ENCODE assay signal across 8 cellular contexts in the genomic region with DNA sequence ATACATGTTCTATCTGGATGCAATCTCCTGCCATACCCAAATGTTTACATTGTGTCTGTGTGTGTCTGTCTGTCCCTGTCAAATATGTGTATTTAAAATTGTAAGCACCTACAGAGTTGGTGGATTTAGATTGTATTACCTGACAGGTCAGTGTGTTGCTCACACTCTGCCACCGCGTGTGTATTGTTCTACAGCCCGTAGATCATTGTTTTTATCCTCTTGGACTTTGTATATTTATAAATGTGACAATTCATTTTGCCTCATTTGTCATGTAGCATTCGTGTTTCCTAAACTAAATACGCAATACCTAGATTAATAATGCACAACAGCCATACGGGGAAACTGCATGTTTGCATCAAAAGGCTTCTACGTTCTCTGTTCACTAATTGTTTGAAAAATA. TPM values are rescaled to one million over a fixed set of nuclear protein-coding genes. Genes with fewer than 3 reads are reported as not detected.
DNase-seq lines count a peak whose midpoint lies in the region; ATAC-seq and TF ChIP-seq lines count a peak whose summit lies in the region.

No MANE protein-coding gene starts in this region.

- H3K4me3 ChIP-seq in HAP-1 (peak overlapping the region; percentile 69), iPS-11a (ENCODE audit: low read depth, low read length) (peak overlapping the region; percentile 90)

- DNase-seq in HAP-1 (ENCODE audit: low spot score in 2 of 2) (no peak), WTC11 (ENCODE audit: low spot score) (no peak), NCI-H82 treated with DMSO at 0.1 percent for 48 hours (lab: John Stamatoyannopoulos, UW; ENCODE audit: unreplicated experiment) (no peak), anterior cingulate cortex (lab: John Stamatoyannopoulos, UW) (no peak), NCI-H128 (lab: John Stamatoyannopoulos, UW; ENCODE audit: unreplicated experiment) (no peak)
- no peak for DNase-seq in stimulated activated naive B cell treated with anti-CD40 and anti-IgM and Interleukin-4, amounts not matched to agents 10 μg/mL and 1 μg/mL and 100 μg/mL, for 72 hours

- peaks cover 9% of the 10 kb centered on the region for H3K4me1 Mint-ChIP-seq in WTC11
- peaks cover 19 to 24% of the 10 kb centered on the region in 2 donors for H3K4me1 Mint-ChIP-seq in stimulated activated naive B cell treated with anti-CD40 and anti-IgM and Interleukin-4, amounts not matched to agents 10 μg/mL and 1 μg/mL and 100 μg/mL, for 72 hours

- H3K27me3 ChIP-seq in HAP-1 (ENCODE audit: low read depth), result no peaks in the 10 kb centered on the region

- in situ Hi-C loops in HAP-1 (cut with MboI; ENCODE audit: low sequenced_read_pairs), result no loop called here

- H3K36me3 ChIP-seq in HAP-1 (replicated peaks), result no peaks in the 10 kb centered on the region

- no peaks in the 10 kb centered on the region for H3K36me3 Mint-ChIP-seq in WTC11
- H3K36me3 Mint-ChIP-seq in stimulated activated naive B cell treated with anti-CD40 and anti-IgM and Interleukin-4, amounts not matched to agents 10 μg/mL and 1 μg/mL and 100 μg/mL, for 72 hours, result peaks cover 5% of the 10 kb centered on the region in 2 donors

- no peak for ATAC-seq in WTC11
- no peak for ATAC-seq in stimulated activated naive B cell treated with anti-CD40 and anti-IgM and Interleukin-4, amounts not matched to agents 10 μg/mL and 1 μg/mL and 100 μg/mL, for 72 hours (replicated peaks)
- no peak for ATAC-seq in GM19467 (IDR thresholded peaks at IDR 0.05; ENCODE audit: unreplicated experiment)

- TF ChIP-seq CTCF in WTC11 (IDR thresholded peaks at IDR 0.05), result no peak

- H3K9me3 Mint-ChIP-seq in WTC11, result no peaks in the 10 kb centered on the region
- H3K9me3 Mint-ChIP-seq in stimulated activated naive B cell treated with anti-CD40 and anti-IgM and Interleukin-4, amounts not matched to agents 10 μg/mL and 1 μg/mL and 100 μg/mL, for 72 hours, result no peaks in the 10 kb centered on the region

- no peaks in the 10 kb centered on the region for H3K4me1 ChIP-seq in HAP-1

- CTCF ChIA-PET in WTC11 (lab: Charles Lee), result interaction anchor here (1.2 to 3.8 kb wide), 2 partner anchors 29 to 162 kb away, joined by 9 to 44 read pairs; a partner anchor contains a TSS

- H3K27me3 Mint-ChIP-seq in WTC11 (ENCODE audit: low read depth), result peaks cover 2% of the 10 kb centered on the region; the same call in 1 of the 2 replicates
- H3K27me3 Mint-ChIP-seq in stimulated activated naive B cell treated with anti-CD40 and anti-IgM and Interleukin-4, amounts not matched to agents 10 μg/mL and 1 μg/mL and 100 μg/mL, for 72 hours, result no peaks in the 10 kb centered on the region

- no peaks in the 10 kb centered on the region for H3K9me3 ChIP-seq in HAP-1

- H3K4me3 Mint-ChIP-seq in WTC11, result peak overlapping the region; percentile 97
- peak overlapping the region; percentile 98 to 100 for H3K4me3 Mint-ChIP-seq in stimulated activated naive B cell treated with anti-CD40 and anti-IgM and Interleukin-4, amounts not matched to agents 10 μg/mL and 1 μg/mL and 100 μg/mL, for 72 hours

- peak overlapping the region; percentile 16; the same call in 1 of the 2 replicates for H3K27ac Mint-ChIP-seq in WTC11
- H3K27ac Mint-ChIP-seq in stimulated activated naive B cell treated with anti-CD40 and anti-IgM and Interleukin-4, amounts not matched to agents 10 μg/mL and 1 μg/mL and 100 μg/mL, for 72 hours, result peak overlapping the region; percentile 100

- POLR2A ChIA-PET in WTC11 (lab: Charles Lee), result no interaction called here

TF ChIP-seq in WTC11, 78 proteins besides CTCF, POLR2A, EP300 and RAD21:
- TF ChIP-seq JUN (CRISPR knock-in tag; IDR thresholded peaks at IDR 0.05) (no peak), SP1 (CRISPR knock-in tag; conservative IDR thresholded peaks at IDR 0.05) (no peak)
- TF ChIP-seq, protein P1, sequence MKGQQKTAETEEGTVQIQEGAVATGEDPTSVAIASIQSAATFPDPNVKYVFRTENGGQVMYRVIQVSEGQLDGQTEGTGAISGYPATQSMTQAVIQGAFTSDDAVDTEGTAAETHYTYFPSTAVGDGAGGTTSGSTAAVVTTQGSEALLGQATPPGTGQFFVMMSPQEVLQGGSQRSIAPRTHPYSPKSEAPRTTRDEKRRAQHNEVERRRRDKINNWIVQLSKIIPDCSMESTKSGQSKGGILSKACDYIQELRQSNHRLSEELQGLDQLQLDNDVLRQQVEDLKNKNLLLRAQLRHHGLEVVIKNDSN (CRISPR knock-in tag; IDR thresholded peaks at IDR 0.05), result no peak
- TF ChIP-seq, protein P2, sequence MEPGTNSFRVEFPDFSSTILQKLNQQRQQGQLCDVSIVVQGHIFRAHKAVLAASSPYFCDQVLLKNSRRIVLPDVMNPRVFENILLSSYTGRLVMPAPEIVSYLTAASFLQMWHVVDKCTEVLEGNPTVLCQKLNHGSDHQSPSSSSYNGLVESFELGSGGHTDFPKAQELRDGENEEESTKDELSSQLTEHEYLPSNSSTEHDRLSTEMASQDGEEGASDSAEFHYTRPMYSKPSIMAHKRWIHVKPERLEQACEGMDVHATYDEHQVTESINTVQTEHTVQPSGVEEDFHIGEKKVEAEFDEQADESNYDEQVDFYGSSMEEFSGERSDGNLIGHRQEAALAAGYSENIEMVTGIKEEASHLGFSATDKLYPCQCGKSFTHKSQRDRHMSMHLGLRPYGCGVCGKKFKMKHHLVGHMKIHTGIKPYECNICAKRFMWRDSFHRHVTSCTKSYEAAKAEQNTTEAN (CRISPR knock-in tag; IDR thresholded peaks at IDR 0.05), result no peak

RNA-seq across cellular contexts. Expression of a gene that starts 0.6 kb away (rescaled TPM):
- 0.94 to 2.3 TPM (median 1.4 TPM) in 3 replicates for total RNA-seq in WTC11 (2021)

RNA-seq across cellular contexts. Expression of a gene that starts 45.0 kb away (rescaled TPM):
- 2.0 to 4.7 TPM (median 3.5 TPM) in 3 replicates for total RNA-seq in WTC11 (2021)
